ENCODE assay signal across 8 cellular contexts in genomic region chr3:12706504-12707253, GRCh38. TPM values are rescaled to one million over a fixed set of nuclear protein-coding genes. Genes with fewer than 3 reads are reported as not detected.
DNase-seq lines count a peak whose midpoint lies in the region; ATAC-seq and TF ChIP-seq lines count a peak whose summit lies in the region.

No MANE protein-coding gene starts in this region.

- no CpG with 5 or more reads among the region's 2 CpGs for WGBS in iPS DF 6.9 (ENCODE audit: insufficient coverage, insufficient read length)

- H3K9ac ChIP-seq in HCT116 (ENCODE audit: low read length) = no peak overlapping the region

- H4K20me1 ChIP-seq in HCT116 (ENCODE audit: insufficient read depth) = no peaks in the 10 kb centered on the region

- H3K27me3 ChIP-seq in HCT116 (ENCODE audit: insufficient read depth, low read length) (no peaks in the 10 kb centered on the region), iPS DF 6.9 (ENCODE audit: control insufficient read depth, insufficient read depth, low read length) (no peaks in the 10 kb centered on the region)

- no peaks in the 10 kb centered on the region for H3K36me3 ChIP-seq in HCT116 (ENCODE audit: control insufficient read depth in 1 of 2, insufficient read depth in 2 of 2, low read length in 2 of 2)
- no peaks in the 10 kb centered on the region for H3K36me3 ChIP-seq in iPS DF 6.9 (ENCODE audit: control insufficient read depth, insufficient read depth, low read length)

- H3K9me3 ChIP-seq in HCT116 (ENCODE audit: control insufficient read depth in 1 of 2, insufficient read depth in 1 of 2, low read depth in 1 of 2, low read length in 2 of 2) (no peaks in the 10 kb centered on the region), iPS DF 6.9 (ENCODE audit: control insufficient read depth, insufficient read depth, low read length) (no peaks in the 10 kb centered on the region)

- peak; percentile 93 for TF ChIP-seq RAD21 in HCT116 (IDR thresholded peaks at IDR 0.05; ENCODE audit: low read depth)

- no peak overlapping the region for H3K4me3 Mint-ChIP-seq in T-cell

- peak; percentile 69 for DNase-seq in GM10266 (ENCODE audit: extremely low spot score)
- DNase-seq in HCT116 (ENCODE audit: low read depth, low spot score) = peak; percentile 78
- peak; percentile 94 for DNase-seq in NAMALWA (ENCODE audit: low spot score)
- peak; percentile 8 to 60 (median 37) for DNase-seq in T-cell
- DNase-seq in amniotic epithelial cell (ENCODE audit: low read depth) = peak; percentile 78
- peak; percentile 68 for DNase-seq in iPS DF 6.9 (ENCODE audit: low read depth, low spot score)
- DNase-seq in stimulated activated CD4-positive, alpha-beta T cell treated with anti-CD3 and anti-CD28 coated beads, Interleukin-2, amount 100 ng/mL, for 48 hours = peak; percentile 44 to 47

- no peaks in the 10 kb centered on the region for H3K9me2 ChIP-seq in HCT116 (ENCODE audit: insufficient read depth)

- H3K4me3 ChIP-seq in HCT116 (replicated peaks in 1 of 2; ENCODE audit: low read depth in 1 of 2, low read length in 2 of 2) = no peak overlapping the region
- H3K4me3 ChIP-seq in iPS DF 6.9 (ENCODE audit: low read length) = no peak overlapping the region

- no peak overlapping the region for H3K27ac ChIP-seq in HCT116 (ENCODE audit: low read depth, low read length)
- H3K27ac ChIP-seq in iPS DF 6.9 (ENCODE audit: low read length) = no peak overlapping the region

- H2AFZ ChIP-seq in HCT116 (ENCODE audit: low read depth, low read length, poor library complexity, severe bottlenecking) = no peak overlapping the region

- intact Hi-C loops in HCT116 (cut with micrococcal nuclease) = loop anchor here (2.0 to 5.0 kb wide), 3 partner anchors 100 to 186 kb away; no protein-coding TSS in a partner anchor

- BruUV-seq in HCT116 (replicated peaks; lab: Mats Ljungman, UMichigan) = no TSS peak

- no peaks in the 10 kb centered on the region for H3K9me3 Mint-ChIP-seq in T-cell

- no peak for TF ChIP-seq POLR2A in HCT116 (IDR thresholded peaks at IDR 0.05; ENCODE audit: borderline replicate concordance, extremely low read depth, insufficient read depth, insufficient read length)

- POLR2A ChIA-PET in HCT116 (lab: Charles Lee) (interaction anchor here (1.2 to 1.5 kb wide), 2 partner anchors 10 to 135 kb away, joined by 5 to 7 read pairs; partner anchors contain the start of gene RPL32), T-cell (lab: Charles Lee) (interaction anchor here in 1 of 2 donors (0.6 kb wide), 1 partner anchor 11 kb away, joined by 4 read pairs; no protein-coding TSS in a partner anchor)

- TF ChIP-seq CTCF in GM10266 (IDR thresholded peaks at IDR 0.05; ENCODE audit: control insufficient read depth, insufficient read depth, low read depth, missing control alignments) = peak; percentile 84
- peak; percentile 91 to 99 (median 94) for TF ChIP-seq CTCF in HCT116 (IDR thresholded peaks at IDR 0.05 in 2 of 3, conservative IDR thresholded peaks at IDR 0.05 in 1 of 3; ENCODE audit: borderline replicate concordance in 1 of 3, insufficient read depth in 1 of 3, low read depth in 2 of 3, low read length in 2 of 3)

- H3K4me1 ChIP-seq in HCT116 (ENCODE audit: control insufficient read depth in 1 of 2, insufficient read depth in 2 of 2, low read length in 2 of 2) (peaks cover 0 to 10% of the 10 kb centered on the region in 2 experiments; a peak in 3 of 4 replicates), iPS DF 6.9 (ENCODE audit: control insufficient read depth, insufficient read depth, low read length) (no peaks in the 10 kb centered on the region)

- CTCF ChIA-PET in HCT116 (lab: Charles Lee) = interaction anchor here (0.6 to 2.9 kb wide), 14 partner anchors 10 to 185 kb away, joined by 3 to 13 read pairs (median 4); partner anchors contain the start of genes RPL32 and TMEM40
- CTCF ChIA-PET in T-cell (lab: Charles Lee) = interaction anchor here (0.5 to 1.3 kb wide), 7 partner anchors 10 to 938 kb away, joined by 3 to 5 read pairs (median 3); partner anchors contain the start of gene RPL32 (in 1 of the 2)

- no peaks in the 10 kb centered on the region for H3K79me2 ChIP-seq in HCT116 (ENCODE audit: insufficient read depth, low read length)

- RAD21 ChIA-PET in HCT116 (lab: Charles Lee; ENCODE audit: low non-redundant PET in 1 of 2, low total read pairs in 2 of 2, uncharacterized antibody in 2 of 2, unreplicated experiment in 2 of 2) = interaction anchor here (0.6 to 0.7 kb wide), 2 partner anchors 10 to 46 kb away, joined by 3 to 4 read pairs; no protein-coding TSS in a partner anchor

- ATAC-seq in HCT116 (peak; percentile 99), T-cell (replicated peaks in 1 of 4) (peak; percentile 86 to 97 (median 92)), HG03097 (IDR thresholded peaks at IDR 0.05; ENCODE audit: low FRiP score, unreplicated experiment) (no peak)

- H3K27ac Mint-ChIP-seq in T-cell = no peak overlapping the region

- no peaks in the 10 kb centered on the region for H3K36me3 Mint-ChIP-seq in T-cell

- H3K27me3 Mint-ChIP-seq in T-cell = peaks cover 4 to 10% of the 10 kb centered on the region in 2 donors

- H3K4me1 Mint-ChIP-seq in T-cell = peaks cover 0 to 2% (median 0%) of the 10 kb centered on the region in 3 donors

- H3K4me2 ChIP-seq in HCT116 (ENCODE audit: low read length) = no peak overlapping the region

TF ChIP-seq in HCT116, 20 proteins besides CTCF, POLR2A, EP300 and RAD21:
- TF ChIP-seq EZH2phosphoT487 (IDR thresholded peaks at IDR 0.05; ENCODE audit: borderline replicate concordance) (no peak), POLR2AphosphoS5 (IDR thresholded peaks at IDR 0.05; ENCODE audit: low read depth, low read length) (no peak), EGR1 (IDR thresholded peaks at IDR 0.05; ENCODE audit: low read depth) (no peak), TCF7L2 (IDR thresholded peaks at IDR 0.05; ENCODE audit: borderline replicate concordance, extremely low read depth, insufficient read depth, insufficient read length) (peak; percentile 44), ATF3 (IDR thresholded peaks at IDR 0.05) (no peak), CBX3 (IDR thresholded peaks at IDR 0.05; ENCODE audit: low read depth) (peak; percentile 67; the same call in 1 of the 2 replicates), MAX (IDR thresholded peaks at IDR 0.05) (peak; percentile 43; the same call in 1 of the 2 replicates), ELF1 (IDR thresholded peaks at IDR 0.05; ENCODE audit: borderline replicate concordance, low read depth) (no peak), YY1 (IDR thresholded peaks at IDR 0.05; ENCODE audit: extremely low read depth, insufficient replicate concordance, low read depth, low read length) (peak; percentile 63), REST (IDR thresholded peaks at IDR 0.05; ENCODE audit: low read depth) (no peak), CEBPB (IDR thresholded peaks at IDR 0.05; ENCODE audit: low read depth) (no peak), FOSL1 (IDR thresholded peaks at IDR 0.05; ENCODE audit: low read depth) (no peak), EZH2 (IDR thresholded peaks at IDR 0.05) (no peak)

RNA-seq across cellular contexts. Expression of gene RAF1, which starts 42.8 kb away (rescaled TPM):
- total RNA-seq in HCT116 (2021; ENCODE audit: unreplicated experiment) = 64.3 TPM
- 49.7 and 51.0 TPM in 2 replicates for polyA plus RNA-seq in HCT116 (2012)
- total RNA-seq in T-cell = 100 to 1,000 TPM in 4 of 5 donors, 10 to 100 TPM in 1; 95.3 to 112 (median 105) TPM

RNA-seq across cellular contexts. Expression of gene TMEM40, which starts 52.4 kb away (rescaled TPM):
- total RNA-seq in HCT116 (2021; ENCODE audit: unreplicated experiment) (12.3 TPM), T-cell (not detected)
- 18.8 and 19.6 TPM in 2 replicates for polyA plus RNA-seq in HCT116 (2012)

Comparison
In these comparisons a context has a peak if more than half of its experiments do, and no peak if none do; other contexts are left out.
1. DNase-seq: peak in every context shown above with its lines; median percentile 94 in NAMALWA; 78 in HCT116; 78 in amniotic epithelial cell; 69 in GM10266; 68 in iPS DF 6.9; 46 in stimulated activated CD4-positive, alpha-beta T cell treated with anti-CD3 and anti-CD28 coated beads, Interleukin-2, amount 100 ng/mL, for 48 hours; 37 in T-cell.